Comparison of ENCODE assay signal across 8 cellular contexts in genomic region chr2:191678437-191679110, GRCh38. TPM values are rescaled to one million over a fixed set of nuclear protein-coding genes. Genes with fewer than 3 reads are reported as not detected.
DNase-seq lines count a peak whose midpoint lies in the region; ATAC-seq and TF ChIP-seq lines count a peak whose summit lies in the region.

No MANE protein-coding gene starts in this region.

- peak overlapping the region; percentile 48 to 63 (median 55) for H3K4me3 ChIP-seq in adrenal gland
- peak overlapping the region; percentile 62 for H3K4me3 ChIP-seq in iPS-15b (ENCODE audit: low read depth, low read length)
- peak overlapping the region; percentile 72 for H3K4me3 ChIP-seq in smooth muscle cell

- H3K9me3 ChIP-seq in adrenal gland (replicated peaks in 1 of 3) (no peaks in the 10 kb centered on the region), iPS-15b (ENCODE audit: control insufficient read depth, insufficient read depth, low read length) (no peaks in the 10 kb centered on the region), smooth muscle cell (replicated peaks; ENCODE audit: low read depth) (no peaks in the 10 kb centered on the region)

- intact Hi-C loops in adrenal gland (cut with DNase I), result no loop called here

- peak overlapping the region; percentile 94 for H3K4me2 ChIP-seq in smooth muscle cell

- 1 to 2% (median 2%) methylated on average over 22 to 40 of the region's 40 CpGs for WGBS in adrenal gland, 4 donors
- WGBS in smooth muscle cell (ENCODE audit: low lambda C conversion rate), result 4% methylated on average over 33 of the region's 40 CpGs

- ATAC-seq in GM18907 (IDR thresholded peaks at IDR 0.05; ENCODE audit: unreplicated experiment) (peak; percentile 15), HG03196 (IDR thresholded peaks at IDR 0.05; ENCODE audit: unreplicated experiment) (peak; percentile 4)

- no peaks in the 10 kb centered on the region for H3F3A ChIP-seq in smooth muscle cell (ENCODE audit: low read depth)

- no peaks in the 10 kb centered on the region for H3K27me3 ChIP-seq in adrenal gland
- no peaks in the 10 kb centered on the region for H3K27me3 ChIP-seq in iPS-15b (ENCODE audit: control insufficient read depth, insufficient read depth, low read length)
- no peaks in the 10 kb centered on the region for H3K27me3 ChIP-seq in smooth muscle cell (ENCODE audit: low read depth)

- H3K79me2 ChIP-seq in smooth muscle cell (ENCODE audit: low read depth), result peaks cover 20% of the 10 kb centered on the region

- H2AFZ ChIP-seq in smooth muscle cell (ENCODE audit: low read depth), result no peak overlapping the region

- TF ChIP-seq CTCF in adrenal gland (IDR thresholded peaks at IDR 0.05) (no peak), smooth muscle cell (IDR thresholded peaks at IDR 0.05; ENCODE audit: borderline replicate concordance, insufficient read depth, poor library complexity, severe bottlenecking) (no peak)

- H3K4me1 ChIP-seq in adrenal gland (replicated peaks in 1 of 2) (peaks cover 0 to 16% of the 10 kb centered on the region in 2 donors), iPS-15b (ENCODE audit: control insufficient read depth, insufficient read depth, low read length) (no peaks in the 10 kb centered on the region), smooth muscle cell (ENCODE audit: low read depth) (peaks cover 6% of the 10 kb centered on the region)

- H3K9ac ChIP-seq in iPS-15b (ENCODE audit: low read depth, low read length), result peak overlapping the region; percentile 28
- peak overlapping the region; percentile 97 for H3K9ac ChIP-seq in smooth muscle cell (ENCODE audit: low read depth)

- no peaks in the 10 kb centered on the region for H3K36me3 ChIP-seq in adrenal gland (replicated peaks in 1 of 2)
- no peaks in the 10 kb centered on the region for H3K36me3 ChIP-seq in iPS-15b (ENCODE audit: control insufficient read depth, insufficient read depth, low read length)
- peaks cover 8% of the 10 kb centered on the region for H3K36me3 ChIP-seq in smooth muscle cell (ENCODE audit: low read depth)

- DNase-seq in ACHN, result peak; percentile 61
- DNase-seq in T follicular helper cell (ENCODE audit: low read depth), result peak; percentile 39
- DNase-seq in adrenal gland, result peak; percentile 38 to 66 (median 60)
- DNase-seq in smooth muscle cell (lab: John Stamatoyannopoulos, UW; ENCODE audit: unreplicated experiment), result no peak
- DNase-seq in epidermal melanocyte (ENCODE audit: insufficient read length, low spot score), result no peak

- H3K27ac ChIP-seq in adrenal gland, result peak overlapping the region; percentile 80 to 97 (median 92)
- H3K27ac ChIP-seq in smooth muscle cell (ENCODE audit: low read depth), result peak overlapping the region; percentile 99

- in situ Hi-C loops in ACHN (cut with HindIII; ENCODE audit: low pct_ligation_motif_present, low pct_unique_long_range_greater_than_20kb, low sequenced_read_pairs), result loop anchor here (25.0 kb wide), 1 partner anchor 116 kb away; no protein-coding TSS in a partner anchor

- no peaks in the 10 kb centered on the region for H4K20me1 ChIP-seq in smooth muscle cell (ENCODE audit: low read depth)

- TF ChIP-seq POLR2A in adrenal gland (IDR thresholded peaks at IDR 0.05), result no peak

RNA-seq across cellular contexts. Expression of gene NABP1, which starts 0.6 kb away (rescaled TPM):
- total RNA-seq in adrenal gland, result 10 to 100 TPM in 6 of 8 donors, 1 to 10 TPM in 2; 2.5 to 39.9 (median 20.5) TPM
- polyA plus RNA-seq in adrenal gland, result 10 to 100 TPM; 10.2 to 13.4 (median 10.3) TPM
- 38.3 and 44.9 TPM in 2 replicates for total RNA-seq in smooth muscle cell
- 7.8 and 20.4 TPM in 2 replicates for polyA plus RNA-seq in smooth muscle cell

Comparison
In these comparisons a context has a peak if more than half of its experiments do, and no peak if none do; other contexts are left out.
1. DNase-seq: peak in ACHN (single experiment), T follicular helper cell (single experiment) and adrenal gland (7 of 7); none in smooth muscle cell (single experiment) and epidermal melanocyte (single experiment).
2. Peak in every context shown above with its lines, with median percentiles within 50 percentile points of each other: H3K4me3 ChIP-seq.